ENCODE assay signal across 20 cellular contexts in the genomic region with DNA sequence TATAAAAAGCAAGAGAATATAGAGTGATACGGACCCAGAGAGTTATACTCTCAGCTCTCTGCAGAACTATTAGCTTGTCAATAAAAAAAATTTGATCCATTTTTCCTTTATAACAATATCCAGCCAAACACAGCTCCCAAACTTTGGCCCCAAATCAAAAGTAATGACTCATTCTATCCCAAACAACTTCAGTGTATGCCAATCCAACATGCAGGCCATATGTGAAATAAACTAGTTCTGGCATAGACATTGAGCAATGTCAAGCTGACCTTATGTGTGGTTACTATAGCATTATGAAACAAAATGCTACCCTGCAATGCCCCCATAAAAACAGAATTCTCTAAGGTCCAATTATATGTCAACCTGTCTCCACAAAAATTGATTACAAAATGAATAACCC.
DNase-seq lines count a peak whose midpoint lies in the region; ATAC-seq and TF ChIP-seq lines count a peak whose summit lies in the region.
"Had no signal": no experiment of that assay in that cellular context is flagged by ENCODE, and none has a peak within 500 bp of the region (broad histone marks: within the 10 kb centered on the region; RNA-seq: fewer than 3 reads in every experiment).

No MANE protein-coding gene starts in this region.

- H3K36me3 Mint-ChIP-seq in CD14-positive monocyte, result no peaks in the 10 kb centered on the region

- TF ChIP-seq CTCF in fibroblast of villous mesenchyme (IDR thresholded peaks at IDR 0.05; ENCODE audit: insufficient read depth, low read depth, low read length), result no peak
- TF ChIP-seq CTCF in CD14-positive monocyte (IDR thresholded peaks at IDR 0.05), result no peak

- H3K4me3 ChIP-seq in fibroblast of villous mesenchyme (ENCODE audit: low read depth, low read length), result no peak overlapping the region
- H3K4me3 ChIP-seq: GM12878, heart right ventricle, mucosa of descending colon, SJCRH30 had no signal

- no peaks in the 10 kb centered on the region for H3K9me3 Mint-ChIP-seq in CD14-positive monocyte
- H3K9me3 Mint-ChIP-seq: endodermal cell had no signal

- ATAC-seq in HG03175 (IDR thresholded peaks at IDR 0.05; ENCODE audit: unreplicated experiment), result no peak
- ATAC-seq: GM12878, heart right ventricle, mucosa of descending colon had no signal

- H3K4me1 Mint-ChIP-seq in CD14-positive monocyte, result no peaks in the 10 kb centered on the region
- H3K4me1 Mint-ChIP-seq: endodermal cell had no signal

- DNase-seq in Ammon's horn (ENCODE audit: low spot score) (peak; percentile 13), HT1080 (ENCODE audit: low read depth) (peak; percentile 67), astrocyte of the hippocampus (ENCODE audit: low read depth, low spot score) (peak; percentile 37), fibroblast of villous mesenchyme (ENCODE audit: low read depth) (peak; percentile 75), 8988T (no peak), CD14-positive monocyte (ENCODE audit: low spot score) (no peak), C1 segment of cervical spinal cord (lab: John Stamatoyannopoulos, UW) (no peak)
- DNase-seq: activated CD4-positive, alpha-beta T cell treated with anti-CD3 and anti-CD28 coated beads, Interleukin-2, amount 50 U/mL, for 4 hours; activated T-cell treated with anti-CD3 and anti-CD28 coated beads, Interleukin-2, amount 50 U/mL, for 48 hours; AML-193; amygdala; DMS53; endodermal cell; heart right ventricle; mucosa of descending colon; SJCRH30; stimulated activated CD4-positive, alpha-beta T cell treated with anti-CD3 and anti-CD28 coated beads, Interleukin-12 subunit alpha, Interleukin-12 subunit beta, amount 100 ng/mL, for 4 hours; T1000 had no signal

- H3K4me3 Mint-ChIP-seq in CD14-positive monocyte, result no peak overlapping the region
- H3K4me3 Mint-ChIP-seq: endodermal cell had no signal

- H3K27me3 Mint-ChIP-seq in CD14-positive monocyte (ENCODE audit: low read depth in 3 of 3), result peaks cover 0 to 2% (median 1%) of the 10 kb centered on the region in 3 donors

- no peak overlapping the region for H3K27ac Mint-ChIP-seq in CD14-positive monocyte
- H3K27ac Mint-ChIP-seq: endodermal cell had no signal

- intact Hi-C loops in CD14-positive monocyte (cut with micrococcal nuclease), result no loop called here

Comparison
In these comparisons a context has a peak if more than half of its experiments do, and no peak if none do; other contexts are left out.
1. DNase-seq: peak in Ammon's horn (single experiment), HT1080 (single experiment), astrocyte of the hippocampus (single experiment) and fibroblast of villous mesenchyme (single experiment); none in 8988T (single experiment), CD14-positive monocyte (single experiment) and C1 segment of cervical spinal cord (0 of 14).